Comparison of ENCODE assay signal across 9 cellular contexts in the genomic region with DNA sequence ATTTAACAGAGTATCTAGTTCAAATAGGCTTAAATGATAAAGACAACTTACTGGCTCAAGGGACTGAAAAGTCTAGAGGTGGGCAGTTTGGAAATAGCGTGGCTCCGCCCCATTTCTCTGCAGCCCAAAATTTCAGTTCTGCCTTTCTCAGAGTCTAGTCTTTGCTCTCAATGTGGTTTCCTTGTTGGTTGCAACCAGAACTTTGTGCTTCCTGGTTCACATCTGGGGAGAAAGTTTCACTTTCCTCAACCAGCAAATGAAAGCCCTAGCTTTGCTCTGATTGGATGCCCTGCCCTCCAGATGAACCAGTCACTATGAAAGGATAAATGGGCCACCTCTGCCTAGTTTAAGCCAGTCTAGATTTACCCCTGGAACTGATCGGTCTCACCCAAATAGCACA. TPM values are rescaled to one million over a fixed set of nuclear protein-coding genes. Genes with fewer than 3 reads are reported as not detected.
DNase-seq lines count a peak whose midpoint lies in the region; ATAC-seq and TF ChIP-seq lines count a peak whose summit lies in the region.
"Had no signal": no experiment of that assay in that cellular context is flagged by ENCODE, and none has a peak within 500 bp of the region (broad histone marks: within the 10 kb centered on the region; RNA-seq: fewer than 3 reads in every experiment).

No MANE protein-coding gene starts in this region.

- DNase-seq in GM13977 (ENCODE audit: low spot score): peak; percentile 34
- DNase-seq in transverse colon: no peak
- no peak for DNase-seq in brain microvascular endothelial cell
- DNase-seq in MCF 10A (ENCODE audit: unreplicated experiment): no peak
- DNase-seq in stimulated activated CD4-positive, alpha-beta T cell treated with anti-CD3 and anti-CD28 coated beads, Interleukin-4, amount 100 ng/mL, for 4 hours: no peak

- in situ Hi-C loops in GM13977 (cut with MboI; ENCODE audit: low pct_unique_long_range_greater_than_20kb, low sequenced_read_pairs, unreplicated experiment) (no loop called here), transverse colon (cut with MboI; ENCODE audit: low pct_ligation_motif_present in 1 of 4, low pct_unique_long_range_greater_than_20kb in 1 of 4, low sequenced_read_pairs in 3 of 4) (no loop called here), brain microvascular endothelial cell (cut with HindIII; ENCODE audit: low pct_ligation_motif_present, low sequenced_read_pairs) (no loop called here)

- TF ChIP-seq POLR2A in transverse colon (IDR thresholded peaks at IDR 0.05): no peak

- H3K9me3 ChIP-seq in transverse colon: no peaks in the 10 kb centered on the region
- H3K9me3 ChIP-seq: SJSA1 had no signal

- WGBS in transverse colon (ENCODE audit: low coverage in 1 of 2), 2 donors: 86 to 96% methylated on average over 3 of the region's 3 CpGs

- intact Hi-C loops in dendritic cell treated with granulocyte-macrophage colony-stimulating factor and Interleukin-4, amounts not matched to agents 40 ng/mL and 50 ng/mL, for 4 days (cut with micrococcal nuclease): loop anchor here (5.0 kb wide), 1 partner anchor 64 kb away; a partner anchor contains a TSS
- intact Hi-C loops in transverse colon (cut with DNase I; ENCODE audit: low total_unique reads): no loop called here
- intact Hi-C loops in MCF 10A (cut with micrococcal nuclease): no loop called here

- H3K36me3 ChIP-seq in transverse colon (no peaks in the 10 kb centered on the region), brain microvascular endothelial cell (replicated peaks) (no peaks in the 10 kb centered on the region)
- H3K36me3 ChIP-seq: SJSA1 had no signal

- H3K27me3 ChIP-seq in transverse colon (no peaks in the 10 kb centered on the region), brain microvascular endothelial cell (replicated peaks) (no peaks in the 10 kb centered on the region)
- H3K27me3 ChIP-seq: SJSA1 had no signal

- no peak overlapping the region for H3K4me3 ChIP-seq in transverse colon
- H3K4me3 ChIP-seq in brain microvascular endothelial cell (ENCODE audit: low read depth, low read length): no peak overlapping the region
- H3K4me3 ChIP-seq: SJSA1 had no signal

- peak; percentile 96 for ATAC-seq in GM21447 (IDR thresholded peaks at IDR 0.05; ENCODE audit: unreplicated experiment)
- ATAC-seq in HG03460 (IDR thresholded peaks at IDR 0.05; ENCODE audit: unreplicated experiment): peak; percentile 96

- H3K36me3 Mint-ChIP-seq in dendritic cell treated with granulocyte-macrophage colony-stimulating factor and Interleukin-4, amounts not matched to agents 40 ng/mL and 50 ng/mL, for 4 days (ENCODE audit: low read depth): no peaks in the 10 kb centered on the region
- no peaks in the 10 kb centered on the region for H3K36me3 Mint-ChIP-seq in MCF 10A (ENCODE audit: insufficient read depth, unreplicated experiment)

- no peaks in the 10 kb centered on the region for H3K4me1 ChIP-seq in transverse colon
- H3K4me1 ChIP-seq: SJSA1 had no signal

- CTCF ChIA-PET in MCF 10A (lab: Yijun Ruan, JAX): no interaction called here

- POLR2A ChIA-PET in MCF 10A (lab: Yijun Ruan, JAX): no interaction called here

- peaks cover 18% of the 10 kb centered on the region for H3K4me1 Mint-ChIP-seq in dendritic cell treated with granulocyte-macrophage colony-stimulating factor and Interleukin-4, amounts not matched to agents 40 ng/mL and 50 ng/mL, for 4 days (ENCODE audit: low read depth)
- H3K4me1 Mint-ChIP-seq in MCF 10A (ENCODE audit: insufficient read depth, unreplicated experiment): no peaks in the 10 kb centered on the region

- H3K27me3 Mint-ChIP-seq in dendritic cell treated with granulocyte-macrophage colony-stimulating factor and Interleukin-4, amounts not matched to agents 40 ng/mL and 50 ng/mL, for 4 days: peaks cover 3% of the 10 kb centered on the region
- H3K27me3 Mint-ChIP-seq in MCF 10A (ENCODE audit: insufficient read depth, unreplicated experiment): no peaks in the 10 kb centered on the region

- no peak for TF ChIP-seq EP300 in transverse colon (IDR thresholded peaks at IDR 0.05; ENCODE audit: low read depth)

- no TSS peak for BruUV-seq in MCF 10A (replicated peaks; lab: Mats Ljungman, UMichigan)

- H3K27ac ChIP-seq in transverse colon (no peak overlapping the region), brain microvascular endothelial cell (no peak overlapping the region)
- H3K27ac ChIP-seq: SJSA1 had no signal

- peak overlapping the region; percentile 62 for H3K4me3 Mint-ChIP-seq in dendritic cell treated with granulocyte-macrophage colony-stimulating factor and Interleukin-4, amounts not matched to agents 40 ng/mL and 50 ng/mL, for 4 days
- no peak overlapping the region for H3K4me3 Mint-ChIP-seq in MCF 10A (ENCODE audit: unreplicated experiment)

- peak overlapping the region; percentile 63 for H3K27ac Mint-ChIP-seq in dendritic cell treated with granulocyte-macrophage colony-stimulating factor and Interleukin-4, amounts not matched to agents 40 ng/mL and 50 ng/mL, for 4 days
- H3K27ac Mint-ChIP-seq in MCF 10A (ENCODE audit: low read depth, unreplicated experiment): no peak overlapping the region

- no peaks in the 10 kb centered on the region for H3K9me3 Mint-ChIP-seq in dendritic cell treated with granulocyte-macrophage colony-stimulating factor and Interleukin-4, amounts not matched to agents 40 ng/mL and 50 ng/mL, for 4 days
- no peaks in the 10 kb centered on the region for H3K9me3 Mint-ChIP-seq in MCF 10A (ENCODE audit: unreplicated experiment)

- TF ChIP-seq CTCF in GM13977 (IDR thresholded peaks at IDR 0.05; ENCODE audit: extremely low read depth, insufficient read depth, missing control alignments): no peak
- TF ChIP-seq CTCF in transverse colon (IDR thresholded peaks at IDR 0.05): no peak
- no peak for TF ChIP-seq CTCF in brain microvascular endothelial cell (IDR thresholded peaks at IDR 0.05; ENCODE audit: low read depth, low read length, missing control alignments)
- TF ChIP-seq CTCF in MCF 10A (IDR thresholded peaks at IDR 0.05; ENCODE audit: unreplicated experiment): no peak

RNA-seq across cellular contexts. Expression of a gene that starts 14.9 kb away (rescaled TPM):
- under 1 TPM in 1 of 4 donors, not detected in 3; 0.95 TPM for total RNA-seq in transverse colon
- total RNA-seq in MCF 10A (2022): not detected in 2 replicates

RNA-seq across cellular contexts. Expression of a gene that starts 19.9 kb away (rescaled TPM):
- total RNA-seq in transverse colon (not detected), MCF 10A (2022) (not detected in 2 replicates)
- total RNA-seq: SJSA1 had no signal
